In genomic region chr20:2420510-2420909, GRCh38 we compare ENCODE assay signal across 25 cellular contexts. TPM values are rescaled to one million over a fixed set of nuclear protein-coding genes. Genes with fewer than 3 reads are reported as not detected.
DNase-seq lines count a peak whose midpoint lies in the region; ATAC-seq, FAIRE-seq and TF ChIP-seq lines count a peak whose summit lies in the region.
"Had no signal": no experiment of that assay in that cellular context is flagged by ENCODE, and none has a peak within 500 bp of the region (broad histone marks: within the 10 kb centered on the region; RNA-seq: fewer than 3 reads in every experiment).

No MANE protein-coding gene starts in this region.

- TF ChIP-seq CTCF in HepG2 (CRISPR knock-in tag; IDR thresholded peaks at IDR 0.05) (no peak), right lobe of liver (IDR thresholded peaks at IDR 0.05) (no peak), HEK293 (tag by site-specific recombination; IDR thresholded peaks at IDR 0.05) (no peak), lung (IDR thresholded peaks at IDR 0.05; ENCODE audit: control extremely low read depth, extremely low read depth) (no peak), thyroid gland (IDR thresholded peaks at IDR 0.05) (no peak)

- H3K27me3 ChIP-seq in HepG2 (ENCODE audit: control insufficient read depth in 1 of 2, insufficient read depth in 2 of 2, low read length in 2 of 2): no peaks in the 10 kb centered on the region; a peak in 1 of 5 replicates
- no peaks in the 10 kb centered on the region for H3K27me3 ChIP-seq in right lobe of liver
- no peaks in the 10 kb centered on the region for H3K27me3 ChIP-seq in lung (ENCODE audit: control insufficient read depth, insufficient read depth)
- no peaks in the 10 kb centered on the region for H3K27me3 ChIP-seq in thyroid gland
- H3K27me3 ChIP-seq: BE2C, BLaER1 had no signal

- H3K36me3 ChIP-seq in HepG2 (replicated peaks in 1 of 2; ENCODE audit: control insufficient read depth in 1 of 2, insufficient read depth in 2 of 2, low read length in 2 of 2) (no peaks in the 10 kb centered on the region), right lobe of liver (no peaks in the 10 kb centered on the region), HEK293 (ENCODE audit: control insufficient read depth in 2 of 2, insufficient read depth in 1 of 2, low read length in 2 of 2) (no peaks in the 10 kb centered on the region), lung (ENCODE audit: control insufficient read depth in 2 of 2, insufficient read depth in 2 of 2, low read length in 2 of 2) (no peaks in the 10 kb centered on the region), thyroid gland (no peaks in the 10 kb centered on the region)
- H3K36me3 ChIP-seq: BE2C, BLaER1 had no signal

- 3% methylated on average over 1 of the region's 1 CpG for WGBS in HepG2 (ENCODE audit: low lambda C conversion rate)
- WGBS in right lobe of liver (ENCODE audit: insufficient coverage, low coverage, low lambda C conversion rate, missing lambda C conversion rate): 31% methylated on average over 1 of the region's 1 CpG
- WGBS in lung, 2 donors: 78 to 86% methylated on average over 1 of the region's 1 CpG
- 69 to 74% methylated on average over 1 of the region's 1 CpG for WGBS in thyroid gland, 2 donors

- no peak overlapping the region for H2AFZ ChIP-seq in HepG2 (ENCODE audit: low read length)

- CTCF ChIA-PET in HepG2 (lab: Yijun Ruan, JAX; ENCODE audit: low intra/inter-chr PET ratio, low total read pairs): interaction anchor here (1.5 kb wide), 1 partner anchor 34 kb away, joined by 7 read pairs; no protein-coding TSS in a partner anchor
- CTCF ChIA-PET in HEK293 (lab: Yijun Ruan, JAX): interaction anchor here (0.7 to 2.8 kb wide), 4 partner anchors 15 to 415 kb away, joined by 3 to 11 read pairs (median 4); no protein-coding TSS in a partner anchor

- H3K9me3 ChIP-seq in HepG2 (ENCODE audit: low read length) (no peaks in the 10 kb centered on the region), right lobe of liver (no peaks in the 10 kb centered on the region), HEK293 (ENCODE audit: control insufficient read depth, insufficient read depth, low read depth, low read length) (no peaks in the 10 kb centered on the region), lung (ENCODE audit: control insufficient read depth in 2 of 2, insufficient read depth in 1 of 2, low read length in 1 of 2) (peaks cover 0 to 4% of the 10 kb centered on the region in 2 donors), thyroid gland (no peaks in the 10 kb centered on the region)
- H3K9me3 ChIP-seq: BE2C had no signal

- no TSS peak for BruUV-seq in HepG2 (replicated peaks; lab: Mats Ljungman, UMichigan)

- no peak for TF ChIP-seq RAD21 in HepG2 (CRISPR knock-in tag; IDR thresholded peaks at IDR 0.05)

- no peaks in the 10 kb centered on the region for H3K79me2 ChIP-seq in HepG2 (ENCODE audit: insufficient read depth, low read length)

- H3K4me1 ChIP-seq in HepG2 (ENCODE audit: insufficient read depth, low read length) (peaks cover 10% of the 10 kb centered on the region), right lobe of liver (no peaks in the 10 kb centered on the region), HEK293 (ENCODE audit: control insufficient read depth, insufficient read depth, low read length) (0 out of 2 replicates have a peak, but pooled peaks cover 2% of the 10 kb centered on the region), lung (ENCODE audit: control insufficient read depth in 2 of 2, insufficient read depth in 2 of 2, low read length in 2 of 2) (no peaks in the 10 kb centered on the region), thyroid gland (no peaks in the 10 kb centered on the region)
- H3K4me1 ChIP-seq: BE2C, BLaER1 had no signal

- TF ChIP-seq POLR2A in HepG2 (IDR thresholded peaks at IDR 0.05; ENCODE audit: insufficient read depth in 1 of 2, low read depth in 2 of 2, low read length in 2 of 2): no peak
- TF ChIP-seq POLR2A in right lobe of liver (IDR thresholded peaks at IDR 0.05): no peak
- no peak for TF ChIP-seq POLR2A in thyroid gland (IDR thresholded peaks at IDR 0.05)

- ATAC-seq in HepG2: no peak
- no peak for ATAC-seq in right lobe of liver
- no peak for ATAC-seq in lung (ENCODE audit: insufficient read depth, low FRiP score)
- ATAC-seq in SK-N-SH treated with all-trans-retinoic acid at 6 μM for 48 hours: no peak

- no peak for DNase-seq in HepG2 (ENCODE audit: low spot score)
- no peak for DNase-seq in right lobe of liver
- peak; percentile 15 for DNase-seq in NCI-H69 (lab: John Stamatoyannopoulos, UW)
- peak; percentile 5 for DNase-seq in lung (ENCODE audit: low spot score)
- DNase-seq in thyroid gland: no peak
- no peak for DNase-seq in caudate nucleus (lab: John Stamatoyannopoulos, UW)
- DNase-seq: BE2C; C1 segment of cervical spinal cord; CD4-positive, alpha-beta memory T cell; CD4-positive, CD25-positive, alpha-beta regulatory T cell; CD8-positive, alpha-beta memory T cell; COR-L47; DMS79 treated with DMSO at 0.1 percent for 48 hours; GF-D8 had no signal

- FAIRE-seq in HepG2 (lab: Jason Lieb, UNC): no peak
- FAIRE-seq: D721Med, GM12891, GM19239 had no signal

- no peak overlapping the region for H3K4me2 ChIP-seq in HepG2 (ENCODE audit: low read depth, low read length)
- H3K4me2 ChIP-seq: BLaER1 had no signal

- in situ Hi-C loops in HepG2 (cut with HindIII; ENCODE audit: extremely low pct_ligation_motif_present, low pct_unique_long_range_greater_than_20kb): no loop called here

- intact Hi-C loops in HepG2 (cut with micrococcal nuclease; ENCODE audit: unreplicated experiment) (no loop called here), right lobe of liver (cut with DNase I) (no loop called here), thyroid gland (cut with DNase I) (no loop called here)

- H3K27ac ChIP-seq in HepG2 (ENCODE audit: extremely low read length, insufficient read depth, low read length) (no peak overlapping the region), right lobe of liver (no peak overlapping the region), HEK293 (ENCODE audit: extremely low read depth, low read depth, low read length) (no peak overlapping the region), lung (ENCODE audit: low read depth in 1 of 2, low read length in 1 of 2) (no peak overlapping the region), thyroid gland (no peak overlapping the region), caudate nucleus (ENCODE audit: low read depth, low read length) (no peak overlapping the region)
- H3K27ac ChIP-seq: 22Rv1, BLaER1 had no signal

- H3K9ac ChIP-seq in HepG2 (ENCODE audit: insufficient read depth, low read depth, low read length): no peak overlapping the region
- H3K9ac ChIP-seq: BLaER1 had no signal

- no peaks in the 10 kb centered on the region for H4K20me1 ChIP-seq in HepG2 (ENCODE audit: insufficient read depth, low read length)
- H4K20me1 ChIP-seq: BLaER1 had no signal

- POLR2A ChIA-PET in HepG2 (lab: Yijun Ruan, JAX) (no interaction called here), HEK293 (lab: Yijun Ruan, JAX) (interaction anchor here (1.0 kb wide), 1 partner anchor 16 kb away, joined by 3 read pairs; no protein-coding TSS in a partner anchor)

- TF ChIP-seq EP300 in HepG2 (IDR thresholded peaks at IDR 0.05; ENCODE audit: low read depth in 2 of 2, low read length in 2 of 2) (no peak), HepG2 (CRISPR knock-in tag; IDR thresholded peaks at IDR 0.05; ENCODE audit: borderline replicate concordance) (no peak)

- H3K4me3 ChIP-seq in HepG2 (replicated peaks in 1 of 3; ENCODE audit: insufficient read depth in 1 of 3, low read depth in 2 of 3, low read length in 3 of 3): no peak overlapping the region
- no peak overlapping the region for H3K4me3 ChIP-seq in right lobe of liver
- H3K4me3 ChIP-seq in HEK293 (ENCODE audit: low read depth, low read length): no peak overlapping the region
- H3K4me3 ChIP-seq in lung: no peak overlapping the region
- H3K4me3 ChIP-seq in thyroid gland (replicated peaks in 1 of 3): no peak overlapping the region
- H3K4me3 ChIP-seq: BLaER1 had no signal

RNA-seq across cellular contexts. Expression of gene TGM6, which starts 39.8 kb away (rescaled TPM):
- total RNA-seq in HepG2 (2016; rRNA removed; fragmentation: Illumina TruSeq; extraction: Trizol): not detected in 2 replicates
- not detected in 2 replicates for total RNA-seq in HepG2 (2016; cell fraction: cytosol; rRNA removed; fragmentation: Illumina TruSeq; extraction: Trizol; ENCODE audit: low read depth)
- total RNA-seq in HepG2 (2016; cell fraction: insoluble cytoplasmic fraction; rRNA removed; fragmentation: Illumina TruSeq; extraction: Trizol): not detected in 2 replicates
- total RNA-seq in HepG2 (2016; cell fraction: membrane; rRNA removed; fragmentation: Illumina TruSeq; extraction: Trizol): not detected in 2 replicates
- total RNA-seq in HepG2 (2016; cell fraction: nucleus; rRNA removed; fragmentation: Illumina TruSeq; extraction: Trizol): not detected in 2 replicates
- not detected in 2 replicates for polyA plus RNA-seq in HepG2 (2011; rRNA removed)
- not detected in 2 replicates for polyA plus RNA-seq in HepG2 (2011; cell fraction: cytosol; rRNA removed)
- polyA plus RNA-seq in HepG2 (2011; cell fraction: nucleus; rRNA removed): not detected in 2 replicates
- not detected in 2 replicates for polyA plus RNA-seq in HepG2 (2012)
- not detected in 2 replicates for polyA plus RNA-seq in HepG2 (2016; cell fraction: cytosol; fragmentation: Illumina TruSeq; extraction: Trizol; ENCODE audit: low read depth)
- not detected in 2 replicates for polyA plus RNA-seq in HepG2 (2016; cell fraction: insoluble cytoplasmic fraction; fragmentation: Illumina TruSeq; extraction: Trizol; ENCODE audit: low read depth)
- not detected in 2 replicates for polyA plus RNA-seq in HepG2 (2016; cell fraction: membrane; fragmentation: Illumina TruSeq; extraction: Trizol; ENCODE audit: low read depth)
- not detected in 2 replicates for polyA plus RNA-seq in HepG2 (2016; cell fraction: nucleus; fragmentation: Illumina TruSeq; extraction: Trizol; ENCODE audit: insufficient read depth, low read depth)
- polyA minus RNA-seq in HepG2 (2011; rRNA and poly(A)+ RNA removed; ENCODE audit: low replicate concordance): not detected in 2 replicates
- not detected in 2 replicates for polyA minus RNA-seq in HepG2 (2011; cell fraction: cytosol; rRNA and poly(A)+ RNA removed)
- not detected in 2 replicates for polyA minus RNA-seq in HepG2 (2011; cell fraction: nucleus; rRNA and poly(A)+ RNA removed)
- not detected for total RNA-seq in right lobe of liver
- not detected for total RNA-seq in lung
- polyA plus RNA-seq in lung: not detected
- not detected for total RNA-seq in thyroid gland
- total RNA-seq: A172; A673; CD4-positive, alpha-beta memory T cell; CD4-positive, CD25-positive, alpha-beta regulatory T cell; CD8-positive, alpha-beta memory T cell had no signal
- polyA plus RNA-seq: AG04450; CD14-positive monocyte; CD4-positive, alpha-beta memory T cell; CD4-positive, CD25-positive, alpha-beta regulatory T cell; CD8-positive, alpha-beta memory T cell had no signal

RNA-seq across cellular contexts. Expression of gene SNRPB, which starts 50.1 kb away (rescaled TPM):
- total RNA-seq in HepG2 (2016; rRNA removed; fragmentation: Illumina TruSeq; extraction: Trizol) (778 and 844 TPM in 2 replicates), right lobe of liver (100 to 1,000 TPM in 1 of 6 experiments, 10 to 100 TPM in 5; 25.4 to 105 (median 48.1) TPM), lung (100 to 1,000 TPM in 1 of 2 donors, 10 to 100 TPM in 1; 71.4 to 150 TPM), thyroid gland (100 to 1,000 TPM; 119 to 176 (median 133) TPM)
- total RNA-seq in HepG2 (2016; cell fraction: cytosol; rRNA removed; fragmentation: Illumina TruSeq; extraction: Trizol; ENCODE audit: low read depth): 240 and 247 TPM in 2 replicates
- total RNA-seq in HepG2 (2016; cell fraction: insoluble cytoplasmic fraction; rRNA removed; fragmentation: Illumina TruSeq; extraction: Trizol): 807 and 874 TPM in 2 replicates
- 271 and 293 TPM in 2 replicates for total RNA-seq in HepG2 (2016; cell fraction: membrane; rRNA removed; fragmentation: Illumina TruSeq; extraction: Trizol)
- total RNA-seq in HepG2 (2016; cell fraction: nucleus; rRNA removed; fragmentation: Illumina TruSeq; extraction: Trizol): 288 and 319 TPM in 2 replicates
- polyA plus RNA-seq in HepG2 (2011; rRNA removed) (473 and 489 TPM in 2 replicates), lung (100 to 1,000 TPM; 207 to 291 TPM)
- polyA plus RNA-seq in HepG2 (2011; cell fraction: cytosol; rRNA removed): 454 and 565 TPM in 2 replicates
- 241 and 254 TPM in 2 replicates for polyA plus RNA-seq in HepG2 (2011; cell fraction: nucleus; rRNA removed)
- polyA plus RNA-seq in HepG2 (2012): 287 and 337 TPM in 2 replicates
- 214 and 218 TPM in 2 replicates for polyA plus RNA-seq in HepG2 (2016; cell fraction: cytosol; fragmentation: Illumina TruSeq; extraction: Trizol; ENCODE audit: low read depth)
- polyA plus RNA-seq in HepG2 (2016; cell fraction: insoluble cytoplasmic fraction; fragmentation: Illumina TruSeq; extraction: Trizol; ENCODE audit: low read depth): 583 and 611 TPM in 2 replicates
- 190 and 196 TPM in 2 replicates for polyA plus RNA-seq in HepG2 (2016; cell fraction: membrane; fragmentation: Illumina TruSeq; extraction: Trizol; ENCODE audit: low read depth)
- polyA plus RNA-seq in HepG2 (2016; cell fraction: nucleus; fragmentation: Illumina TruSeq; extraction: Trizol; ENCODE audit: insufficient read depth, low read depth): 401 and 413 TPM in 2 replicates
- 137 and 221 TPM in 2 replicates for polyA minus RNA-seq in HepG2 (2011; rRNA and poly(A)+ RNA removed; ENCODE audit: low replicate concordance)
- 125 and 146 TPM in 2 replicates for polyA minus RNA-seq in HepG2 (2011; cell fraction: cytosol; rRNA and poly(A)+ RNA removed)
- 61.2 and 82.5 TPM in 2 replicates for polyA minus RNA-seq in HepG2 (2011; cell fraction: nucleus; rRNA and poly(A)+ RNA removed)

Comparison
In these comparisons a context has a peak if more than half of its experiments do, and no peak if none do; other contexts are left out.
1. DNase-seq: peak in NCI-H69 (single experiment) and lung (single experiment); none in HepG2 (single experiment), right lobe of liver (0 of 3), thyroid gland (0 of 2) and caudate nucleus (0 of 61).
2. Of the 63 proteins assayed by ChIP-seq in both HepG2 and HEK293: peak only in HepG2: none; only in HEK293: ATF2; in both: none; in neither: 62.